In genomic region chr12:49903351-49903699, GRCh38 we compare ENCODE assay signal across 10 cellular contexts. TPM values are rescaled to one million over a fixed set of nuclear protein-coding genes. Genes with fewer than 3 reads are reported as not detected.
DNase-seq lines count a peak whose midpoint lies in the region; ATAC-seq lines count a peak whose summit lies in the region.
"Had no signal": no experiment of that assay in that cellular context is flagged by ENCODE, and none has a peak within 500 bp of the region (broad histone marks: within the 10 kb centered on the region; RNA-seq: fewer than 3 reads in every experiment).

No MANE protein-coding gene starts in this region.

- peak overlapping the region; percentile 53 for H3K4me3 Mint-ChIP-seq in T-helper 2 cell treated with Interferon-gamma antibody and Interleukin-4, amounts not matched to agents 5 μg/mL and 100 μg/mL, for 36 hours
- peak overlapping the region; percentile 68 for H3K4me3 Mint-ChIP-seq in activated naive CD8-positive, alpha-beta T cell treated with anti-CD3 and anti-CD28 coated beads, Interleukin-2, amount 10 ng/mL, durations not matched to agents 7 days and 5 days
- H3K4me3 Mint-ChIP-seq in stimulated activated effector memory CD8-positive, alpha-beta T cell treated with anti-CD3 and anti-CD28 coated beads, Interleukin-12 subunit alpha, Interleukin-12 subunit beta, amount 100 ng/mL, for 72 hours, result peak overlapping the region; percentile 80

- POLR2A ChIA-PET in activated naive CD8-positive, alpha-beta T cell treated with anti-CD3 and anti-CD28 coated beads, Interleukin-2, amount 10 ng/mL, durations not matched to agents 7 days and 5 days (lab: Charles Lee), result no interaction called here

- peak overlapping the region; percentile 57; the same call in 1 of the 2 replicates for H3K4me3 ChIP-seq in iPS-20b (ENCODE audit: low read length)

- H3K9ac ChIP-seq in iPS-20b (ENCODE audit: low read depth, low read length), result no peak overlapping the region

- no peaks in the 10 kb centered on the region for H3K9me3 ChIP-seq in iPS-20b (ENCODE audit: insufficient read depth, low read depth, low read length)

- peaks cover 29% of the 10 kb centered on the region for H3K27me3 ChIP-seq in iPS-20b (ENCODE audit: insufficient read depth, low read length)

- peaks cover 8% of the 10 kb centered on the region for H3K4me1 Mint-ChIP-seq in T-helper 2 cell treated with Interferon-gamma antibody and Interleukin-4, amounts not matched to agents 5 μg/mL and 100 μg/mL, for 36 hours (ENCODE audit: low read depth)
- H3K4me1 Mint-ChIP-seq in activated naive CD8-positive, alpha-beta T cell treated with anti-CD3 and anti-CD28 coated beads, Interleukin-2, amount 10 ng/mL, durations not matched to agents 7 days and 5 days, result peaks cover 13% of the 10 kb centered on the region
- H3K4me1 Mint-ChIP-seq in stimulated activated effector memory CD8-positive, alpha-beta T cell treated with anti-CD3 and anti-CD28 coated beads, Interleukin-12 subunit alpha, Interleukin-12 subunit beta, amount 100 ng/mL, for 72 hours, result peaks cover 24% of the 10 kb centered on the region

- peak; percentile 11 for ATAC-seq in activated naive CD8-positive, alpha-beta T cell treated with anti-CD3 and anti-CD28 coated beads, Interleukin-2, amount 10 ng/mL, durations not matched to agents 7 days and 5 days (ENCODE audit: low read depth)
- no peak for ATAC-seq in stimulated activated effector memory CD8-positive, alpha-beta T cell treated with anti-CD3 and anti-CD28 coated beads, Interleukin-12 subunit alpha, Interleukin-12 subunit beta, amount 100 ng/mL, for 72 hours
- ATAC-seq in HG02938 (IDR thresholded peaks at IDR 0.05; ENCODE audit: unreplicated experiment), result no peak

- DNase-seq in T-helper 2 cell treated with Interferon-gamma antibody and Interleukin-4, amounts not matched to agents 5 μg/mL and 100 μg/mL, for 36 hours (ENCODE audit: low spot score), result no peak
- DNase-seq in T-helper 2 cell (no peak), SHP77 (lab: John Stamatoyannopoulos, UW) (no peak), NCI-H526 (lab: John Stamatoyannopoulos, UW) (no peak)
- DNase-seq in activated naive CD8-positive, alpha-beta T cell treated with anti-CD3 and anti-CD28 coated beads, Interleukin-2, amount 10 ng/mL, durations not matched to agents 7 days and 5 days, result no peak
- DNase-seq in stimulated activated effector memory CD8-positive, alpha-beta T cell treated with anti-CD3 and anti-CD28 coated beads, Interleukin-12 subunit alpha, Interleukin-12 subunit beta, amount 100 ng/mL, for 72 hours (ENCODE audit: low spot score in 2 of 2), result no peak
- DNase-seq: 8988T had no signal

- H3K36me3 ChIP-seq in iPS-20b (ENCODE audit: insufficient read depth, low read depth, low read length), result no peaks in the 10 kb centered on the region

- H3K27ac Mint-ChIP-seq in T-helper 2 cell treated with Interferon-gamma antibody and Interleukin-4, amounts not matched to agents 5 μg/mL and 100 μg/mL, for 36 hours, result no peak overlapping the region
- peak overlapping the region; percentile 37 for H3K27ac Mint-ChIP-seq in activated naive CD8-positive, alpha-beta T cell treated with anti-CD3 and anti-CD28 coated beads, Interleukin-2, amount 10 ng/mL, durations not matched to agents 7 days and 5 days
- H3K27ac Mint-ChIP-seq in stimulated activated effector memory CD8-positive, alpha-beta T cell treated with anti-CD3 and anti-CD28 coated beads, Interleukin-12 subunit alpha, Interleukin-12 subunit beta, amount 100 ng/mL, for 72 hours, result peak overlapping the region; percentile 67

- no peaks in the 10 kb centered on the region for H3K36me3 Mint-ChIP-seq in T-helper 2 cell treated with Interferon-gamma antibody and Interleukin-4, amounts not matched to agents 5 μg/mL and 100 μg/mL, for 36 hours (ENCODE audit: low read depth)
- no peaks in the 10 kb centered on the region for H3K36me3 Mint-ChIP-seq in activated naive CD8-positive, alpha-beta T cell treated with anti-CD3 and anti-CD28 coated beads, Interleukin-2, amount 10 ng/mL, durations not matched to agents 7 days and 5 days
- peaks cover 10% of the 10 kb centered on the region for H3K36me3 Mint-ChIP-seq in stimulated activated effector memory CD8-positive, alpha-beta T cell treated with anti-CD3 and anti-CD28 coated beads, Interleukin-12 subunit alpha, Interleukin-12 subunit beta, amount 100 ng/mL, for 72 hours

- no peaks in the 10 kb centered on the region for H3K9me3 Mint-ChIP-seq in T-helper 2 cell treated with Interferon-gamma antibody and Interleukin-4, amounts not matched to agents 5 μg/mL and 100 μg/mL, for 36 hours
- no peaks in the 10 kb centered on the region for H3K9me3 Mint-ChIP-seq in activated naive CD8-positive, alpha-beta T cell treated with anti-CD3 and anti-CD28 coated beads, Interleukin-2, amount 10 ng/mL, durations not matched to agents 7 days and 5 days
- no peaks in the 10 kb centered on the region for H3K9me3 Mint-ChIP-seq in stimulated activated effector memory CD8-positive, alpha-beta T cell treated with anti-CD3 and anti-CD28 coated beads, Interleukin-12 subunit alpha, Interleukin-12 subunit beta, amount 100 ng/mL, for 72 hours

- H3K27ac ChIP-seq in iPS-20b (ENCODE audit: low read length), result no peak overlapping the region

- H3K4me1 ChIP-seq in iPS-20b (ENCODE audit: insufficient read depth, low read length), result peaks cover 3% of the 10 kb centered on the region; the same call in 1 of the 2 replicates

- peaks cover 22% of the 10 kb centered on the region for H3K27me3 Mint-ChIP-seq in T-helper 2 cell treated with Interferon-gamma antibody and Interleukin-4, amounts not matched to agents 5 μg/mL and 100 μg/mL, for 36 hours (ENCODE audit: low read depth)
- H3K27me3 Mint-ChIP-seq in activated naive CD8-positive, alpha-beta T cell treated with anti-CD3 and anti-CD28 coated beads, Interleukin-2, amount 10 ng/mL, durations not matched to agents 7 days and 5 days, result peaks cover 35% of the 10 kb centered on the region

RNA-seq across cellular contexts. Expression of gene FAIM2, which starts 0.4 kb away (rescaled TPM):
- under 1 TPM in 1 of 2 experiments, not detected in 1; 0.22 TPM for total RNA-seq in activated naive CD8-positive, alpha-beta T cell treated with anti-CD3 and anti-CD28 coated beads, Interleukin-2, amount 10 ng/mL, durations not matched to agents 7 days and 5 days
- total RNA-seq: kidney epithelial cell had no signal

RNA-seq across cellular contexts. Expression of gene AQP2, which starts 47.2 kb away (rescaled TPM):
- total RNA-seq in activated naive CD8-positive, alpha-beta T cell treated with anti-CD3 and anti-CD28 coated beads, Interleukin-2, amount 10 ng/mL, durations not matched to agents 7 days and 5 days, result not detected
- total RNA-seq: kidney epithelial cell had no signal

RNA-seq across cellular contexts. Expression of gene AQP5, which starts 58.3 kb away (rescaled TPM):
- total RNA-seq in activated naive CD8-positive, alpha-beta T cell treated with anti-CD3 and anti-CD28 coated beads, Interleukin-2, amount 10 ng/mL, durations not matched to agents 7 days and 5 days, result not detected
- total RNA-seq: kidney epithelial cell had no signal
